ENCODE assay signal across 1 cellular context in genomic region chr3:132596326-132596725, GRCh38.
TF ChIP-seq lines count a peak whose summit lies in the region.

No MANE protein-coding gene starts in this region.

TF ChIP-seq in WTC11, 78 proteins besides CTCF, POLR2A, EP300 and RAD21 (continued from another document):
- no peak for TF ChIP-seq ZBTB43 (CRISPR knock-in tag; IDR thresholded peaks at IDR 0.05)
- TF ChIP-seq ZNF263 (CRISPR knock-in tag; IDR thresholded peaks at IDR 0.05; ENCODE audit: low read depth) = no peak
